14 cellular contexts compared by ENCODE assay signal in genomic region chr12:5220835-5221234, GRCh38.
DNase-seq lines count a peak whose midpoint lies in the region; ATAC-seq and TF ChIP-seq lines count a peak whose summit lies in the region.
"Had no signal": no experiment of that assay in that cellular context is flagged by ENCODE, and none has a peak within 500 bp of the region (broad histone marks: within the 10 kb centered on the region; RNA-seq: fewer than 3 reads in every experiment).

No MANE protein-coding gene starts in this region.

- peaks cover 25% of the 10 kb centered on the region for H3K27me3 Mint-ChIP-seq in activated naive CD8-positive, alpha-beta T cell treated with anti-CD3 and anti-CD28 coated beads, Interleukin-2, amount 50 U/mL, for 24 hours
- H3K27me3 Mint-ChIP-seq in Caco-2 (ENCODE audit: insufficient read depth, unreplicated experiment), result no peaks in the 10 kb centered on the region

- H3K4me3 Mint-ChIP-seq in activated naive CD8-positive, alpha-beta T cell treated with anti-CD3 and anti-CD28 coated beads, Interleukin-2, amount 50 U/mL, for 24 hours, result no peak overlapping the region
- no peak overlapping the region for H3K4me3 Mint-ChIP-seq in Caco-2 (ENCODE audit: unreplicated experiment)
- H3K4me3 Mint-ChIP-seq: CD8-positive, alpha-beta T cell had no signal

- POLR2A ChIA-PET in Caco-2 (lab: Charles Lee), result interaction anchor here (0.6 kb wide), 1 partner anchor 11 kb away, joined by 3 read pairs; no protein-coding TSS in a partner anchor

- no peaks in the 10 kb centered on the region for H3K27me3 ChIP-seq in Caco-2 (replicated peaks; ENCODE audit: control insufficient read depth, insufficient read depth, low read length)
- H3K27me3 ChIP-seq: cardiac muscle cell had no signal

- H3K27ac Mint-ChIP-seq in activated naive CD8-positive, alpha-beta T cell treated with anti-CD3 and anti-CD28 coated beads, Interleukin-2, amount 50 U/mL, for 24 hours, result no peak overlapping the region
- no peak overlapping the region for H3K27ac Mint-ChIP-seq in Caco-2 (ENCODE audit: unreplicated experiment)
- H3K27ac Mint-ChIP-seq: CD8-positive, alpha-beta T cell had no signal

- H3K4me1 ChIP-seq in Caco-2, result no peaks in the 10 kb centered on the region

- no peaks in the 10 kb centered on the region for H3K9me3 ChIP-seq in Caco-2

- H3K36me3 Mint-ChIP-seq in activated naive CD8-positive, alpha-beta T cell treated with anti-CD3 and anti-CD28 coated beads, Interleukin-2, amount 50 U/mL, for 24 hours (ENCODE audit: low read depth), result no peaks in the 10 kb centered on the region
- H3K36me3 Mint-ChIP-seq in Caco-2 (ENCODE audit: insufficient read depth, unreplicated experiment), result no peaks in the 10 kb centered on the region
- H3K36me3 Mint-ChIP-seq: CD8-positive, alpha-beta T cell had no signal

- ATAC-seq in activated naive CD8-positive, alpha-beta T cell treated with anti-CD3 and anti-CD28 coated beads, Interleukin-2, amount 50 U/mL, for 24 hours, result peak; percentile 99
- ATAC-seq: CD8-positive, alpha-beta T cell had no signal

- no peak for TF ChIP-seq CTCF in Caco-2 (IDR thresholded peaks at IDR 0.05; ENCODE audit: insufficient read depth in 1 of 2, low read depth in 1 of 2, low read length in 1 of 2, severe bottlenecking in 1 of 2, unreplicated experiment in 1 of 2)

- peaks cover 7% of the 10 kb centered on the region for H3K4me1 Mint-ChIP-seq in activated naive CD8-positive, alpha-beta T cell treated with anti-CD3 and anti-CD28 coated beads, Interleukin-2, amount 50 U/mL, for 24 hours
- H3K4me1 Mint-ChIP-seq in Caco-2 (ENCODE audit: low read depth, unreplicated experiment), result peaks cover 8% of the 10 kb centered on the region

- no TSS peak for BruUV-seq in Caco-2 (replicated peaks; lab: Mats Ljungman, UMichigan)

- H3K36me3 ChIP-seq in Caco-2 (ENCODE audit: control insufficient read depth, insufficient read depth, low read length), result no peaks in the 10 kb centered on the region
- H3K36me3 ChIP-seq: cardiac muscle cell had no signal

- no peak overlapping the region; the same call in 1 of the 2 replicates for H3K4me3 ChIP-seq in Jurkat, Clone E6-1 (ENCODE audit: low read length)
- no peak overlapping the region for H3K4me3 ChIP-seq in Caco-2 (ENCODE audit: low read depth, low read length)
- H3K4me3 ChIP-seq: cardiac muscle cell had no signal

- DNase-seq in EH (ENCODE audit: low read depth) (peak; percentile 7), Caco-2 (no peak), NCI-H524 treated with DMSO at 0.1 percent for 48 hours (lab: John Stamatoyannopoulos, UW) (no peak), SW 1271 (lab: John Stamatoyannopoulos, UW) (no peak)
- DNase-seq in Jurkat, Clone E6-1 (ENCODE audit: low read depth, low spot score), result peak; percentile 97
- DNase-seq in activated naive CD8-positive, alpha-beta T cell treated with anti-CD3 and anti-CD28 coated beads, Interleukin-2, amount 50 U/mL, for 24 hours, result peak; percentile 7
- DNase-seq in stimulated activated CD4-positive, alpha-beta T cell treated with anti-CD3 and anti-CD28 coated beads, Interleukin-4, amount 100 ng/mL, for 24 hours, result peak; percentile 25
- DNase-seq: CD8-positive, alpha-beta T cell; head of caudate nucleus; left cardiac atrium; NCI-H2029; NCI-H748 treated with DMSO at 0.1 percent for 48 hours; SHP77 treated with DMSO at 0.1 percent for 48 hours had no signal

- CTCF ChIA-PET in Caco-2 (lab: Charles Lee), result interaction anchor here (0.6 kb wide), 1 partner anchor 20 kb away, joined by 6 read pairs; no protein-coding TSS in a partner anchor

- H3K9me3 Mint-ChIP-seq in activated naive CD8-positive, alpha-beta T cell treated with anti-CD3 and anti-CD28 coated beads, Interleukin-2, amount 50 U/mL, for 24 hours, result no peaks in the 10 kb centered on the region
- no peaks in the 10 kb centered on the region for H3K9me3 Mint-ChIP-seq in Caco-2 (ENCODE audit: unreplicated experiment)
- H3K9me3 Mint-ChIP-seq: CD8-positive, alpha-beta T cell had no signal

- intact Hi-C loops in Caco-2 (cut with micrococcal nuclease; ENCODE audit: unreplicated experiment), result no loop called here

Comparison
In these comparisons a context has a peak if more than half of its experiments do, and no peak if none do; other contexts are left out.
1. DNase-seq: peak in EH (single experiment), Jurkat, Clone E6-1 (single experiment), activated naive CD8-positive, alpha-beta T cell treated with anti-CD3 and anti-CD28 coated beads, Interleukin-2, amount 50 U/mL, for 24 hours (single experiment) and stimulated activated CD4-positive, alpha-beta T cell treated with anti-CD3 and anti-CD28 coated beads, Interleukin-4, amount 100 ng/mL, for 24 hours (single experiment); none in Caco-2 (0 of 2), NCI-H524 treated with DMSO at 0.1 percent for 48 hours (single experiment) and SW 1271 (0 of 2).